Comparison of ENCODE assay signal across 39 cellular contexts in genomic region chr1:108916788-108917187, GRCh38. TPM values are rescaled to one million over a fixed set of nuclear protein-coding genes. Genes with fewer than 3 reads are reported as not detected.
"Had no signal": no experiment of that assay in that cellular context is flagged by ENCODE, and none has a peak within 500 bp of the region (broad histone marks: within the 10 kb centered on the region; RNA-seq: fewer than 3 reads in every experiment).

No MANE protein-coding gene starts in this region.

- H3K27ac Mint-ChIP-seq: activated B cell treated with CpG ODN at 0.5 μM for 24 hours; activated CD4-positive, alpha-beta memory T cell treated with anti-CD3 and anti-CD28 coated beads for 36 hours; activated CD4-positive, alpha-beta T cell treated with anti-CD3 and anti-CD28 coated beads, Interleukin-2, amount 10 ng/mL, durations not matched to agents 24 days and 14 days; activated CD8-positive, alpha-beta T cell treated with anti-CD3 and anti-CD28 coated beads for 36 hours; activated naive CD4-positive, alpha-beta T cell treated with anti-CD3 and anti-CD28 coated beads for 36 hours; activated naive CD8-positive, alpha-beta T cell treated with anti-CD3 and anti-CD28 coated beads for 36 hours; activated T-cell treated with anti-CD3 and anti-CD28 coated beads, Interleukin-2, amount 50 U/mL, for 72 hours; activated T-helper 1 cell treated with anti-CD3 and anti-CD28 coated beads, Interleukin-12 subunit alpha, Interleukin-12 subunit beta, Interleukin-2, Interleukin-4 antibody, amounts not matched to agents 30 ng/mL and 10 ng/mL and 1 ng/mL, durations not matched to agents 14 hours and 24 hours and 36 hours; activated T-helper 17 cell treated with anti-CD3 and anti-CD28 coated beads, Interleukin-2, amount 50 U/mL, for 72 hours; T-helper 1 cell treated with Interleukin-12 subunit alpha and Interleukin-12 subunit beta and Interleukin-4 antibody, amounts not matched to agents 30 μg/mL and 1 μg/mL, for 36 hours; T-helper 2 cell treated with Interferon-gamma antibody and Interleukin-4, amounts not matched to agents 5 μg/mL and 100 μg/mL, for 36 hours had no signal

- H3K36me3 Mint-ChIP-seq: activated naive CD4-positive, alpha-beta T cell treated with anti-CD3 and anti-CD28 coated beads, Interleukin-2, amount 50 U/mL, for 72 hours had no signal

- H3K4me3 ChIP-seq: adrenal gland, ascending aorta, cardiac muscle cell had no signal

- H3K4me1 Mint-ChIP-seq: activated B cell treated with CpG ODN at 0.5 μM for 24 hours; activated CD4-positive, alpha-beta T cell treated with anti-CD3 and anti-CD28 coated beads, Interleukin-2, amount 10 ng/mL, durations not matched to agents 24 days and 14 days; activated naive CD8-positive, alpha-beta T cell treated with anti-CD3 and anti-CD28 coated beads for 36 hours; activated T-helper 17 cell treated with anti-CD3 and anti-CD28 coated beads, Interleukin-2, amount 50 U/mL, for 72 hours; central memory CD8-positive, alpha-beta T cell had no signal

- H3K27me3 Mint-ChIP-seq: activated B cell treated with CpG ODN at 0.5 μM for 24 hours; activated CD4-positive, alpha-beta memory T cell treated with anti-CD3 and anti-CD28 coated beads for 36 hours; activated CD4-positive, alpha-beta T cell treated with anti-CD3 and anti-CD28 coated beads, Interleukin-2, amount 10 ng/mL, durations not matched to agents 24 days and 14 days; activated CD8-positive, alpha-beta T cell treated with anti-CD3 and anti-CD28 coated beads for 36 hours; activated naive CD8-positive, alpha-beta T cell treated with anti-CD3 and anti-CD28 coated beads for 36 hours; activated T-helper 17 cell treated with anti-CD3 and anti-CD28 coated beads, Interleukin-2, amount 50 U/mL, for 72 hours; brain; central memory CD8-positive, alpha-beta T cell had no signal

- H3K27me3 ChIP-seq: adrenal gland, ascending aorta, cardiac muscle cell had no signal

- H3K27ac ChIP-seq: adrenal gland, ascending aorta, cardiac muscle cell, VCaP had no signal

- DNase-seq: activated B cell treated with CpG ODN at 0.5 μM for 24 hours; activated CD4-positive, alpha-beta memory T cell treated with anti-CD3 and anti-CD28 coated beads for 36 hours; activated CD4-positive, alpha-beta T cell treated with anti-CD3 and anti-CD28 coated beads for 4 hours; activated CD4-positive, alpha-beta T cell treated with anti-CD3 and anti-CD28 coated beads, Interleukin-2, amount 10 ng/mL, durations not matched to agents 24 days and 14 days; activated CD4-positive, alpha-beta T cell treated with anti-CD3 and anti-CD28 coated beads, Interleukin-2, amount 50 U/mL, for 1 hour; activated CD4-positive, alpha-beta T cell treated with anti-CD3 and anti-CD28 coated beads, Interleukin-2, amount 50 U/mL, for 4 hours; activated CD4-positive, CD25-positive, alpha-beta regulatory T cell treated with anti-CD3 and anti-CD28 coated beads, Interleukin-2, amount 50 U/mL, for 72 hours; activated CD8-positive, alpha-beta memory T cell treated with anti-CD3 and anti-CD28 coated beads, Interleukin-2, amount 50 U/mL, for 4 hours; activated CD8-positive, alpha-beta T cell treated with anti-CD3 and anti-CD28 coated beads for 36 hours; activated effector memory CD4-positive, alpha-beta T cell treated with anti-CD3 and anti-CD28 coated beads, Interleukin-2, amount 50 U/mL, for 16 hours; activated gamma-delta T cell treated with Interleukin-2 at 50 U/mL for 16 hours; activated naive CD4-positive, alpha-beta T cell; activated naive CD4-positive, alpha-beta T cell treated with anti-CD3 and anti-CD28 coated beads for 36 hours; activated naive CD4-positive, alpha-beta T cell treated with anti-CD3 and anti-CD28 coated beads, Interleukin-2, amount 50 U/mL, for 16 hours; activated naive CD8-positive, alpha-beta T cell treated with anti-CD3 and anti-CD28 coated beads for 36 hours; activated T-cell treated with anti-CD3 and anti-CD28 coated beads for 4 hours; activated T-cell treated with anti-CD3 and anti-CD28 coated beads, Interleukin-2, amount 50 U/mL, for 1 hour; activated T-cell treated with anti-CD3 and anti-CD28 coated beads, Interleukin-2, amount 50 U/mL, for 4 hours; activated T-cell treated with anti-CD3 and anti-CD28 coated beads, Interleukin-2, amount 50 U/mL, for 72 hours; adrenal gland; amniotic stem cell; caudate nucleus; cerebellar nuclear complex; T-helper 1 cell; T-helper 2 cell; T-helper 9 cell had no signal

- ATAC-seq: activated CD8-positive, alpha-beta T cell treated with anti-CD3 and anti-CD28 coated beads for 36 hours; activated naive CD4-positive, alpha-beta T cell treated with anti-CD3 and anti-CD28 coated beads, Interleukin-2, amount 50 U/mL, for 72 hours; activated T-cell treated with anti-CD3 and anti-CD28 coated beads, Interleukin-2, amount 50 U/mL, for 4 hours; activated T-cell treated with anti-CD3 and anti-CD28 coated beads, Interleukin-2, amount 50 U/mL, for 72 hours; activated T-helper 17 cell treated with anti-CD3 and anti-CD28 coated beads, Interleukin-2, amount 50 U/mL, for 72 hours had no signal

- H3K4me3 Mint-ChIP-seq: activated B cell treated with CpG ODN at 0.5 μM for 24 hours; activated CD4-positive, alpha-beta memory T cell treated with anti-CD3 and anti-CD28 coated beads for 36 hours; activated CD4-positive, alpha-beta T cell treated with anti-CD3 and anti-CD28 coated beads, Interleukin-2, amount 10 ng/mL, durations not matched to agents 24 days and 14 days; activated CD8-positive, alpha-beta T cell treated with anti-CD3 and anti-CD28 coated beads for 36 hours; activated naive CD4-positive, alpha-beta T cell treated with anti-CD3 and anti-CD28 coated beads for 36 hours; activated naive CD8-positive, alpha-beta T cell treated with anti-CD3 and anti-CD28 coated beads for 36 hours; activated T-cell treated with anti-CD3 and anti-CD28 coated beads, Interleukin-2, amount 50 U/mL, for 4 hours; activated T-cell treated with anti-CD3 and anti-CD28 coated beads, Interleukin-2, amount 50 U/mL, for 72 hours; activated T-helper 1 cell treated with anti-CD3 and anti-CD28 coated beads, Interleukin-12 subunit alpha, Interleukin-12 subunit beta, Interleukin-2, Interleukin-4 antibody, amounts not matched to agents 30 ng/mL and 10 ng/mL and 1 ng/mL, durations not matched to agents 14 hours and 24 hours and 36 hours; activated T-helper 17 cell treated with anti-CD3 and anti-CD28 coated beads, Interleukin-2, amount 50 U/mL, for 72 hours; brain; central memory CD8-positive, alpha-beta T cell; T-helper 1 cell treated with Interleukin-12 subunit alpha and Interleukin-12 subunit beta and Interleukin-4 antibody, amounts not matched to agents 30 μg/mL and 1 μg/mL, for 36 hours; T-helper 2 cell treated with Interferon-gamma antibody and Interleukin-4, amounts not matched to agents 5 μg/mL and 100 μg/mL, for 36 hours had no signal

- H3K4me1 ChIP-seq: adrenal gland, ascending aorta had no signal

- FAIRE-seq: bronchial epithelial cell, TTC549 had no signal

- H3K9me3 Mint-ChIP-seq: activated B cell treated with CpG ODN at 0.5 μM for 24 hours; activated CD4-positive, alpha-beta memory T cell treated with anti-CD3 and anti-CD28 coated beads for 36 hours; activated CD4-positive, alpha-beta T cell treated with anti-CD3 and anti-CD28 coated beads, Interleukin-2, amount 10 ng/mL, durations not matched to agents 24 days and 14 days; activated CD8-positive, alpha-beta T cell treated with anti-CD3 and anti-CD28 coated beads for 36 hours; activated naive CD4-positive, alpha-beta T cell treated with anti-CD3 and anti-CD28 coated beads for 36 hours; activated naive CD4-positive, alpha-beta T cell treated with anti-CD3 and anti-CD28 coated beads, Interleukin-2, amount 50 U/mL, for 72 hours; activated naive CD8-positive, alpha-beta T cell treated with anti-CD3 and anti-CD28 coated beads for 36 hours; activated T-cell treated with anti-CD3 and anti-CD28 coated beads, Interleukin-2, amount 50 U/mL, for 4 hours; activated T-cell treated with anti-CD3 and anti-CD28 coated beads, Interleukin-2, amount 50 U/mL, for 72 hours; activated T-helper 1 cell treated with anti-CD3 and anti-CD28 coated beads, Interleukin-12 subunit alpha, Interleukin-12 subunit beta, Interleukin-2, Interleukin-4 antibody, amounts not matched to agents 30 ng/mL and 10 ng/mL and 1 ng/mL, durations not matched to agents 14 hours and 24 hours and 36 hours; activated T-helper 17 cell treated with anti-CD3 and anti-CD28 coated beads, Interleukin-2, amount 50 U/mL, for 72 hours; brain; central memory CD8-positive, alpha-beta T cell; T-helper 1 cell treated with Interleukin-12 subunit alpha and Interleukin-12 subunit beta and Interleukin-4 antibody, amounts not matched to agents 30 μg/mL and 1 μg/mL, for 36 hours; T-helper 2 cell treated with Interferon-gamma antibody and Interleukin-4, amounts not matched to agents 5 μg/mL and 100 μg/mL, for 36 hours had no signal

- H3K9me3 ChIP-seq: adrenal gland, ascending aorta had no signal

- H3K36me3 ChIP-seq: adrenal gland, ascending aorta, cardiac muscle cell had no signal

RNA-seq across cellular contexts. Expression of gene AKNAD1, which starts 59.9 kb away (rescaled TPM):
- total RNA-seq: activated B cell treated with CpG ODN at 0.5 μM for 24 hours; activated CD4-positive, alpha-beta memory T cell treated with anti-CD3 and anti-CD28 coated beads for 36 hours; activated CD4-positive, alpha-beta T cell treated with anti-CD3 and anti-CD28 coated beads, Interleukin-2, amount 10 ng/mL, durations not matched to agents 24 days and 14 days; activated CD8-positive, alpha-beta memory T cell treated with anti-CD3 and anti-CD28 coated beads for 36 hours; activated CD8-positive, alpha-beta T cell treated with anti-CD3 and anti-CD28 coated beads for 36 hours; activated naive CD4-positive, alpha-beta T cell treated with anti-CD3 and anti-CD28 coated beads for 36 hours; activated naive CD4-positive, alpha-beta T cell treated with anti-CD3 and anti-CD28 coated beads, Interleukin-2, amount 50 U/mL, for 72 hours; activated naive CD8-positive, alpha-beta T cell treated with anti-CD3 and anti-CD28 coated beads for 36 hours; activated T-cell treated with anti-CD3 and anti-CD28 coated beads, Interleukin-2, amount 50 U/mL, for 4 hours; activated T-cell treated with anti-CD3 and anti-CD28 coated beads, Interleukin-2, amount 50 U/mL, for 72 hours; activated T-helper 1 cell treated with anti-CD3 and anti-CD28 coated beads, Interleukin-12 subunit alpha, Interleukin-12 subunit beta, Interleukin-2, Interleukin-4 antibody, amounts not matched to agents 30 ng/mL and 10 ng/mL and 1 ng/mL, durations not matched to agents 14 hours and 24 hours and 36 hours; activated T-helper 17 cell treated with anti-CD3 and anti-CD28 coated beads, Interleukin-2, amount 50 U/mL, for 72 hours; ascending aorta; bronchial epithelial cell; cardiac muscle cell had no signal
- polyA plus RNA-seq: cardiac muscle cell had no signal
